ENCODE assay signal across 22 cellular contexts in genomic region chr1:199002670-199003069, GRCh38.
"Had no signal": no experiment of that assay in that cellular context is flagged by ENCODE, and none has a peak within 500 bp of the region (broad histone marks: within the 10 kb centered on the region; RNA-seq: fewer than 3 reads in every experiment).

No MANE protein-coding gene starts in this region.

- ATAC-seq: activated CD4-positive, alpha-beta T cell treated with anti-CD3 and anti-CD28 coated beads for 36 hours; activated CD8-positive, alpha-beta T cell treated with anti-CD3 and anti-CD28 coated beads, Interleukin-2, amount 10 ng/mL, durations not matched to agents 7 days and 5 days; esophagus mucosa; left colon; mucosa of descending colon; naive thymus-derived CD8-positive, alpha-beta T cell; upper lobe of right lung had no signal

- H3K4me3 Mint-ChIP-seq: activated CD4-positive, alpha-beta T cell treated with anti-CD3 and anti-CD28 coated beads for 36 hours; activated CD8-positive, alpha-beta T cell treated with anti-CD3 and anti-CD28 coated beads, Interleukin-2, amount 10 ng/mL, durations not matched to agents 7 days and 5 days; central memory CD8-positive, alpha-beta T cell; dendritic cell treated with granulocyte-macrophage colony-stimulating factor and Interleukin-4, amounts not matched to agents 40 ng/mL and 50 ng/mL, for 4 days; naive thymus-derived CD8-positive, alpha-beta T cell; stimulated activated naive CD8-positive, alpha-beta T cell treated with anti-CD3 and anti-CD28 coated beads, Interleukin-15, Interleukin-2, amounts not matched to agents 100 ng/mL and 50 ng/mL, for 24 hours had no signal

- H3K9me3 Mint-ChIP-seq: central memory CD8-positive, alpha-beta T cell; dendritic cell treated with granulocyte-macrophage colony-stimulating factor and Interleukin-4, amounts not matched to agents 40 ng/mL and 50 ng/mL, for 4 days; naive thymus-derived CD8-positive, alpha-beta T cell; stimulated activated naive CD8-positive, alpha-beta T cell treated with anti-CD3 and anti-CD28 coated beads, Interleukin-15, Interleukin-2, amounts not matched to agents 100 ng/mL and 50 ng/mL, for 24 hours had no signal

- H3K27me3 Mint-ChIP-seq: activated CD4-positive, alpha-beta T cell treated with anti-CD3 and anti-CD28 coated beads for 36 hours; dendritic cell treated with granulocyte-macrophage colony-stimulating factor and Interleukin-4, amounts not matched to agents 40 ng/mL and 50 ng/mL, for 4 days; naive thymus-derived CD8-positive, alpha-beta T cell; stimulated activated naive CD8-positive, alpha-beta T cell treated with anti-CD3 and anti-CD28 coated beads, Interleukin-15, Interleukin-2, amounts not matched to agents 100 ng/mL and 50 ng/mL, for 24 hours had no signal

- H3K4me1 Mint-ChIP-seq: activated CD4-positive, alpha-beta T cell treated with anti-CD3 and anti-CD28 coated beads for 36 hours; central memory CD8-positive, alpha-beta T cell had no signal

- H3K4me1 ChIP-seq: sigmoid colon, testis, upper lobe of right lung had no signal

- DNase-seq: activated CD4-positive, alpha-beta T cell treated with anti-CD3 and anti-CD28 coated beads for 36 hours; activated CD8-positive, alpha-beta memory T cell treated with anti-CD3 and anti-CD28 coated beads, Interleukin-2, amount 50 U/mL, for 48 hours; activated CD8-positive, alpha-beta T cell treated with anti-CD3 and anti-CD28 coated beads, Interleukin-2, amount 10 ng/mL, durations not matched to agents 7 days and 5 days; activated naive CD4-positive, alpha-beta T cell; foreskin melanocyte; head of caudate nucleus; left colon; mammary epithelial cell; mucosa of descending colon; naive thymus-derived CD8-positive, alpha-beta T cell; ovary; sigmoid colon; stimulated activated CD4-positive, alpha-beta T cell treated with anti-CD3 and anti-CD28 coated beads, Interleukin-4, amount 100 ng/mL, for 1 hour; stimulated activated CD8-positive, alpha-beta memory T cell treated with anti-CD3 and anti-CD28 coated beads, Interleukin-4, amount 100 ng/mL, for 48 hours; T1000; testis; upper lobe of right lung had no signal

- H3K27me3 ChIP-seq: ovary, sigmoid colon, testis, upper lobe of right lung had no signal

- H3K9me3 ChIP-seq: mucosa of descending colon, ovary, sigmoid colon, testis, upper lobe of right lung had no signal

- H3K27ac Mint-ChIP-seq: activated CD4-positive, alpha-beta T cell treated with anti-CD3 and anti-CD28 coated beads for 36 hours; activated CD8-positive, alpha-beta T cell treated with anti-CD3 and anti-CD28 coated beads, Interleukin-2, amount 10 ng/mL, durations not matched to agents 7 days and 5 days; dendritic cell treated with granulocyte-macrophage colony-stimulating factor and Interleukin-4, amounts not matched to agents 40 ng/mL and 50 ng/mL, for 4 days; naive thymus-derived CD8-positive, alpha-beta T cell; stimulated activated naive CD8-positive, alpha-beta T cell treated with anti-CD3 and anti-CD28 coated beads, Interleukin-15, Interleukin-2, amounts not matched to agents 100 ng/mL and 50 ng/mL, for 24 hours had no signal

- H3K4me3 ChIP-seq: mucosa of descending colon, ovary, sigmoid colon, testis, upper lobe of right lung had no signal

- H3K36me3 ChIP-seq: ovary, sigmoid colon, upper lobe of right lung had no signal

- H3K27ac ChIP-seq: ovary, sigmoid colon, testis, upper lobe of right lung, VCaP had no signal
